ENCODE assay signal across 27 cellular contexts in the genomic region with DNA sequence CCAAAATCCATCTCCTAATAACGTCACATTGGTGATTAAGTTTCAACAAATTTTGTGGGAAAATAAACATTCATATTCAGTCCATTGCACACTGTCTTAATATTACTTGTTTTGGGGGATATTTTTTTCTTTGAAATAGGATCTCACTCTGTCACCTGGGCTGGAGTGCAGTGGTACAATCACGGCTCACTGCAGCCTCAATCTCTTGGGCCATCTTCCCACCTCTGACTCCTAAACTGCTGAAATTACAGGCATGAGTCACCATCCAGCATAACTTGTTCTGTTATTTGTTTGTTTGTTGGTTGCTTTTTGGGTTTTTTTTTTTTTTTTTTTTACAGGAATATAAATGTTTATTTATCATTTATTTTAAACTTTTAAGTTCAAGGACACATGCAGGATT.
"Had no signal": no experiment of that assay in that cellular context is flagged by ENCODE, and none has a peak within 500 bp of the region (broad histone marks: within the 10 kb centered on the region; RNA-seq: fewer than 3 reads in every experiment).

No MANE protein-coding gene starts in this region.

- DNase-seq: stimulated activated CD4-positive, alpha-beta T cell treated with anti-CD3 and anti-CD28 coated beads, Interleukin-2, amount 100 ng/mL, for 48 hours; stimulated activated CD4-positive, alpha-beta T cell treated with anti-CD3 and anti-CD28 coated beads, Interleukin-4, amount 100 ng/mL, for 1 hour; stimulated activated CD4-positive, alpha-beta T cell treated with anti-CD3 and anti-CD28 coated beads, Interleukin-4, amount 100 ng/mL, for 24 hours; stimulated activated CD4-positive, alpha-beta T cell treated with anti-CD3 and anti-CD28 coated beads, Interleukin-4, amount 100 ng/mL, for 4 hours; stimulated activated CD8-positive, alpha-beta memory T cell treated with anti-CD3 and anti-CD28 coated beads, Interleukin-4, amount 100 ng/mL, for 48 hours; stimulated activated naive B cell treated with anti-CD40 and anti-IgM and Interleukin-4, amounts not matched to agents 10 μg/mL and 1 μg/mL and 100 μg/mL, for 72 hours; stimulated activated naive CD4-positive, alpha-beta T cell; stimulated activated naive CD4-positive, alpha-beta T cell treated with Interleukin-2 at 50 U/mL for 16 hours; stimulated activated naive CD8-positive, alpha-beta T cell treated with anti-CD3 and anti-CD28 coated beads, Interleukin-15, amount 100 ng/mL, for 72 hours; stimulated activated naive CD8-positive, alpha-beta T cell treated with anti-CD3 and anti-CD28 coated beads, Interleukin-15, Interleukin-2, amounts not matched to agents 100 U/mL and 50 U/mL, for 24 hours; stomach; substantia nigra; testis; thyroid gland; tibial artery; transverse colon; trophoblast cell; upper lobe of left lung; upper lobe of right lung; uterus had no signal

- H3K9me3 ChIP-seq: stomach, suprapubic skin, testis, thoracic aorta, thyroid gland, tibial artery, tibial nerve, transverse colon, upper lobe of left lung, upper lobe of right lung, uterus, vagina had no signal

- H3K4me1 Mint-ChIP-seq: stimulated activated effector memory CD8-positive, alpha-beta T cell treated with anti-CD3 and anti-CD28 coated beads, Interleukin-12 subunit alpha, Interleukin-12 subunit beta, amount 100 ng/mL, for 72 hours; stimulated activated memory B cell treated with anti-CD40 and anti-IgM and Interleukin-4, amounts not matched to agents 10 μg/mL and 1 μg/mL and 100 μg/mL, for 72 hours; stimulated activated naive B cell treated with anti-CD40 and anti-IgM and Interleukin-4, amounts not matched to agents 10 μg/mL and 1 μg/mL and 100 μg/mL, for 72 hours; stimulated activated naive CD8-positive, alpha-beta T cell treated with anti-CD3 and anti-CD28 coated beads, Interleukin-15, amount 100 ng/mL, for 72 hours had no signal

- ATAC-seq: stimulated activated effector memory CD8-positive, alpha-beta T cell treated with anti-CD3 and anti-CD28 coated beads, Interleukin-12 subunit alpha, Interleukin-12 subunit beta, amount 100 ng/mL, for 72 hours; stimulated activated memory B cell treated with anti-CD40 and anti-IgM and Interleukin-4, amounts not matched to agents 10 μg/mL and 1 μg/mL and 100 μg/mL, for 72 hours; stimulated activated naive B cell treated with anti-CD40 and anti-IgM and Interleukin-4, amounts not matched to agents 10 μg/mL and 1 μg/mL and 100 μg/mL, for 72 hours; stimulated activated naive CD8-positive, alpha-beta T cell treated with anti-CD3 and anti-CD28 coated beads, Interleukin-15, amount 100 ng/mL, for 72 hours; stimulated activated naive CD8-positive, alpha-beta T cell treated with anti-CD3 and anti-CD28 coated beads, Interleukin-15, Interleukin-2, amounts not matched to agents 100 U/mL and 50 U/mL, for 24 hours; upper lobe of right lung had no signal

- H3K27ac Mint-ChIP-seq: stimulated activated effector memory CD8-positive, alpha-beta T cell treated with anti-CD3 and anti-CD28 coated beads, Interleukin-12 subunit alpha, Interleukin-12 subunit beta, amount 100 ng/mL, for 72 hours; stimulated activated memory B cell treated with anti-CD40 and anti-IgM and Interleukin-4, amounts not matched to agents 10 μg/mL and 1 μg/mL and 100 μg/mL, for 72 hours; stimulated activated naive B cell treated with anti-CD40 and anti-IgM and Interleukin-4, amounts not matched to agents 10 μg/mL and 1 μg/mL and 100 μg/mL, for 72 hours; stimulated activated naive CD8-positive, alpha-beta T cell treated with anti-CD3 and anti-CD28 coated beads, Interleukin-15, amount 100 ng/mL, for 72 hours; stimulated activated naive CD8-positive, alpha-beta T cell treated with anti-CD3 and anti-CD28 coated beads, Interleukin-15, Interleukin-2, amounts not matched to agents 100 ng/mL and 50 ng/mL, for 24 hours had no signal

- H3K27me3 Mint-ChIP-seq: stimulated activated memory B cell treated with anti-CD40 and anti-IgM and Interleukin-4, amounts not matched to agents 10 μg/mL and 1 μg/mL and 100 μg/mL, for 72 hours; stimulated activated naive B cell treated with anti-CD40 and anti-IgM and Interleukin-4, amounts not matched to agents 10 μg/mL and 1 μg/mL and 100 μg/mL, for 72 hours; stimulated activated naive CD8-positive, alpha-beta T cell treated with anti-CD3 and anti-CD28 coated beads, Interleukin-15, amount 100 ng/mL, for 72 hours; stimulated activated naive CD8-positive, alpha-beta T cell treated with anti-CD3 and anti-CD28 coated beads, Interleukin-15, Interleukin-2, amounts not matched to agents 100 ng/mL and 50 ng/mL, for 24 hours had no signal

- H3K27ac ChIP-seq: stomach, suprapubic skin, testis, thoracic aorta, thyroid gland, tibial artery, tibial nerve, transverse colon, upper lobe of left lung, upper lobe of right lung, uterus, vagina had no signal

- H3K4me3 ChIP-seq: stomach, suprapubic skin, testis, thoracic aorta, thyroid gland, tibial artery, tibial nerve, transverse colon, upper lobe of left lung, upper lobe of right lung, uterus, vagina had no signal

- H3K4me3 Mint-ChIP-seq: stimulated activated effector memory CD8-positive, alpha-beta T cell treated with anti-CD3 and anti-CD28 coated beads, Interleukin-12 subunit alpha, Interleukin-12 subunit beta, amount 100 ng/mL, for 72 hours; stimulated activated memory B cell treated with anti-CD40 and anti-IgM and Interleukin-4, amounts not matched to agents 10 μg/mL and 1 μg/mL and 100 μg/mL, for 72 hours; stimulated activated naive B cell treated with anti-CD40 and anti-IgM and Interleukin-4, amounts not matched to agents 10 μg/mL and 1 μg/mL and 100 μg/mL, for 72 hours; stimulated activated naive CD8-positive, alpha-beta T cell treated with anti-CD3 and anti-CD28 coated beads, Interleukin-15, amount 100 ng/mL, for 72 hours; stimulated activated naive CD8-positive, alpha-beta T cell treated with anti-CD3 and anti-CD28 coated beads, Interleukin-15, Interleukin-2, amounts not matched to agents 100 ng/mL and 50 ng/mL, for 24 hours had no signal

- H3K36me3 ChIP-seq: stomach, suprapubic skin, thoracic aorta, thyroid gland, tibial artery, tibial nerve, transverse colon, upper lobe of left lung, upper lobe of right lung, uterus, vagina had no signal

- H3K4me1 ChIP-seq: stomach, suprapubic skin, testis, thyroid gland, tibial artery, tibial nerve, transverse colon, upper lobe of left lung, upper lobe of right lung, uterus, vagina had no signal

- H3K36me3 Mint-ChIP-seq: stimulated activated effector memory CD8-positive, alpha-beta T cell treated with anti-CD3 and anti-CD28 coated beads, Interleukin-12 subunit alpha, Interleukin-12 subunit beta, amount 100 ng/mL, for 72 hours; stimulated activated memory B cell treated with anti-CD40 and anti-IgM and Interleukin-4, amounts not matched to agents 10 μg/mL and 1 μg/mL and 100 μg/mL, for 72 hours; stimulated activated naive B cell treated with anti-CD40 and anti-IgM and Interleukin-4, amounts not matched to agents 10 μg/mL and 1 μg/mL and 100 μg/mL, for 72 hours had no signal

- H3K27me3 ChIP-seq: stomach, suprapubic skin, testis, thyroid gland, tibial artery, tibial nerve, transverse colon, upper lobe of left lung, upper lobe of right lung, uterus, vagina had no signal
